ENCODE assay signal across 10 cellular contexts in genomic region chrX:17812763-17813162, GRCh38. TPM values are rescaled to one million over a fixed set of nuclear protein-coding genes. Genes with fewer than 3 reads are reported as not detected.
A peak's percentile ranks its signal among the peaks of the same experiment; 100 is the strongest.
DNase-seq lines count a peak whose midpoint lies in the region; ATAC-seq and TF ChIP-seq lines count a peak whose summit lies in the region.
"Had no signal": no experiment of that assay in that cellular context is flagged by ENCODE, and none has a peak within 500 bp of the region (broad histone marks: within the 10 kb centered on the region; RNA-seq: fewer than 3 reads in every experiment).

No MANE protein-coding gene starts in this region.

- H3K27ac ChIP-seq in HL-60 (replicated peaks) (no peak overlapping the region), mammary epithelial cell (ENCODE audit: insufficient read depth, low read depth, low read length) (no peak overlapping the region), lung (ENCODE audit: low read depth in 1 of 2, low read length in 1 of 2) (no peak overlapping the region), suprapubic skin (no peak overlapping the region)

- H3K36me3 ChIP-seq in mammary epithelial cell (ENCODE audit: insufficient read depth, low read length) = no peaks in the 10 kb centered on the region
- no peaks in the 10 kb centered on the region for H3K36me3 ChIP-seq in lung (ENCODE audit: control insufficient read depth in 2 of 2, insufficient read depth in 2 of 2, low read length in 2 of 2)
- no peaks in the 10 kb centered on the region for H3K36me3 ChIP-seq in suprapubic skin

- H3K4me2 ChIP-seq in mammary epithelial cell (ENCODE audit: insufficient read depth, low read depth, low read length) = no peak overlapping the region

- H3K9me3 ChIP-seq in mammary epithelial cell (replicated peaks; ENCODE audit: insufficient read depth, low read length) (no peaks in the 10 kb centered on the region), lung (ENCODE audit: control insufficient read depth in 2 of 2, insufficient read depth in 1 of 2, low read length in 1 of 2) (peaks cover 0 to 2% of the 10 kb centered on the region in 2 donors), suprapubic skin (no peaks in the 10 kb centered on the region)

- no peaks in the 10 kb centered on the region for H3K27me3 ChIP-seq in HL-60 (ENCODE audit: insufficient read depth, poor library complexity, severe bottlenecking)
- H3K27me3 ChIP-seq in mammary epithelial cell (ENCODE audit: insufficient read depth, low read length) = no peaks in the 10 kb centered on the region
- H3K27me3 ChIP-seq in lung (ENCODE audit: control insufficient read depth, insufficient read depth) = peaks cover 2% of the 10 kb centered on the region
- H3K27me3 ChIP-seq in suprapubic skin = no peaks in the 10 kb centered on the region

- H3K9me3 Mint-ChIP-seq in CD14-positive monocyte = peaks cover 0 to 1% (median 0%) of the 10 kb centered on the region in 7 donors
- H3K9me3 Mint-ChIP-seq: naive thymus-derived CD4-positive, alpha-beta T cell had no signal

- dilution Hi-C loops in mammary epithelial cell (cut with HindIII; ENCODE audit: low sequenced_read_pairs) = no loop called here

- H3K27me3 Mint-ChIP-seq in CD14-positive monocyte (ENCODE audit: low read depth in 3 of 3) = peaks cover 3 to 13% (median 3%) of the 10 kb centered on the region in 3 donors
- H3K27me3 Mint-ChIP-seq: naive thymus-derived CD4-positive, alpha-beta T cell had no signal

- TF ChIP-seq POLR2A in suprapubic skin (IDR thresholded peaks at IDR 0.05) = no peak

- in situ Hi-C loops in mammary epithelial cell (cut with MboI; ENCODE audit: low sequenced_read_pairs in 2 of 2) = no loop called here

- no peaks in the 10 kb centered on the region for H3K79me2 ChIP-seq in mammary epithelial cell (ENCODE audit: insufficient read depth, low read length)

- H3K4me3 ChIP-seq in HL-60 (replicated peaks; ENCODE audit: insufficient read depth, low read length) = no peak overlapping the region
- H3K4me3 ChIP-seq in mammary epithelial cell (replicated peaks in 1 of 3; ENCODE audit: insufficient read depth in 1 of 3, low read depth in 2 of 3, low read length in 3 of 3) = no peak overlapping the region
- H3K4me3 ChIP-seq in lung = no peak overlapping the region
- H3K4me3 ChIP-seq in suprapubic skin = no peak overlapping the region

- DNase-seq in CD14-positive monocyte (ENCODE audit: low spot score) (no peak), HL-60 (ENCODE audit: low read depth in 1 of 2, low spot score in 1 of 2) (no peak), mammary epithelial cell (no peak), lung (ENCODE audit: low spot score) (no peak), foreskin melanocyte (no peak), suprapubic skin (ENCODE audit: low spot score in 2 of 2) (no peak)
- DNase-seq: anterior cingulate cortex; naive thymus-derived CD4-positive, alpha-beta T cell had no signal

- intact Hi-C loops in CD14-positive monocyte (cut with micrococcal nuclease) = no loop called here
- intact Hi-C loops in mammary epithelial cell (cut with micrococcal nuclease) = no loop called here

- no TSS peak for BruUV-seq in mammary epithelial cell (replicated peaks; lab: Mats Ljungman, UMichigan)

- H3K27ac Mint-ChIP-seq in CD14-positive monocyte = no peak overlapping the region
- H3K27ac Mint-ChIP-seq: naive thymus-derived CD4-positive, alpha-beta T cell had no signal

- no peaks in the 10 kb centered on the region for H3K4me1 Mint-ChIP-seq in CD14-positive monocyte

- CTCF ChIA-PET in mammary epithelial cell (lab: Charles Lee; ENCODE audit: low non-redundant PET) = interaction anchor here (0.7 kb wide), 1 partner anchor 88 kb away, joined by 3 read pairs; no protein-coding TSS in a partner anchor

- no peaks in the 10 kb centered on the region for H4K20me1 ChIP-seq in mammary epithelial cell (ENCODE audit: insufficient read depth, low read length)

- H3K36me3 Mint-ChIP-seq in CD14-positive monocyte = no peaks in the 10 kb centered on the region
- H3K36me3 Mint-ChIP-seq: naive thymus-derived CD4-positive, alpha-beta T cell had no signal

- H3K4me1 ChIP-seq in mammary epithelial cell (ENCODE audit: insufficient read depth, low read length) (no peaks in the 10 kb centered on the region), lung (ENCODE audit: control insufficient read depth in 2 of 2, insufficient read depth in 2 of 2, low read length in 2 of 2) (peaks cover 4 to 13% of the 10 kb centered on the region in 2 donors), suprapubic skin (peaks cover 3% of the 10 kb centered on the region)

- H3K4me3 Mint-ChIP-seq in CD14-positive monocyte = no peak overlapping the region
- H3K4me3 Mint-ChIP-seq: naive thymus-derived CD4-positive, alpha-beta T cell had no signal

- TF ChIP-seq EP300 in suprapubic skin (IDR thresholded peaks at IDR 0.05) = no peak

- ATAC-seq in lung (ENCODE audit: insufficient read depth, low FRiP score) = no peak
- no peak for ATAC-seq in HG03045 (IDR thresholded peaks at IDR 0.05; ENCODE audit: unreplicated experiment)
- ATAC-seq in GM21528 (IDR thresholded peaks at IDR 0.05; ENCODE audit: low FRiP score, unreplicated experiment) = no peak
- ATAC-seq: naive thymus-derived CD4-positive, alpha-beta T cell had no signal

- peak; percentile 17 for TF ChIP-seq CTCF in CD14-positive monocyte (IDR thresholded peaks at IDR 0.05)
- peak; percentile 4 for TF ChIP-seq CTCF in HL-60 (IDR thresholded peaks at IDR 0.05; ENCODE audit: insufficient read depth, low read length)
- TF ChIP-seq CTCF in mammary epithelial cell (conservative IDR thresholded peaks at IDR 0.05 in 1 of 2, IDR thresholded peaks at IDR 0.05 in 1 of 2; ENCODE audit: extremely low read depth in 1 of 2, insufficient read depth in 1 of 2, low read depth in 1 of 2, low read length in 2 of 2) = peak; percentile 58 to 73
- TF ChIP-seq CTCF in lung (IDR thresholded peaks at IDR 0.05; ENCODE audit: control extremely low read depth, extremely low read depth) = peak; percentile 48
- peak in 1 of 2 donors; percentile 20 for TF ChIP-seq CTCF in suprapubic skin (IDR thresholded peaks at IDR 0.05)

- no peak overlapping the region for H2AFZ ChIP-seq in mammary epithelial cell (ENCODE audit: low read depth, low read length)

- 19% methylated on average over 1 of the region's 1 CpG for WGBS in mammary epithelial cell (ENCODE audit: low coverage, missing lambda C conversion rate)
- WGBS in lung, 2 donors = 28 to 39% methylated on average over 1 of the region's 1 CpG
- WGBS in suprapubic skin = 38% methylated on average over 1 of the region's 1 CpG

- no peak overlapping the region for H3K9ac ChIP-seq in mammary epithelial cell (ENCODE audit: insufficient read depth, low read length)

RNA-seq across cellular contexts. Expression of gene RAI2, which starts 48.3 kb away (rescaled TPM):
- polyA plus RNA-seq in CD14-positive monocyte (not detected), mammary epithelial cell (not detected), lung (10 to 100 TPM; 11.5 to 13.8 TPM)
- total RNA-seq in mammary epithelial cell (under 1 TPM in 1 of 2 donors, not detected in 1; under 0.01 TPM), lung (10 to 100 TPM; 13.5 to 19.9 TPM), suprapubic skin (10 to 100 TPM in 1 of 4 donors, 1 to 10 TPM in 3; 4.4 to 11.2 (median 6.5) TPM)
- not detected for polyA minus RNA-seq in mammary epithelial cell

Comparison
In these comparisons a context has a peak if more than half of its experiments do, and no peak if none do; other contexts are left out.
1. RNA of gene RAI2, which starts 48.3 kb away (total RNA-seq): 13.5 to 19.9 TPM in lung and 4.4 to 11.2 TPM in suprapubic skin; under 0.01 TPM in mammary epithelial cell; every median in the first group is over 4 times any median in the second.